Comparison of ENCODE assay signal across 8 cellular contexts in the genomic region with DNA sequence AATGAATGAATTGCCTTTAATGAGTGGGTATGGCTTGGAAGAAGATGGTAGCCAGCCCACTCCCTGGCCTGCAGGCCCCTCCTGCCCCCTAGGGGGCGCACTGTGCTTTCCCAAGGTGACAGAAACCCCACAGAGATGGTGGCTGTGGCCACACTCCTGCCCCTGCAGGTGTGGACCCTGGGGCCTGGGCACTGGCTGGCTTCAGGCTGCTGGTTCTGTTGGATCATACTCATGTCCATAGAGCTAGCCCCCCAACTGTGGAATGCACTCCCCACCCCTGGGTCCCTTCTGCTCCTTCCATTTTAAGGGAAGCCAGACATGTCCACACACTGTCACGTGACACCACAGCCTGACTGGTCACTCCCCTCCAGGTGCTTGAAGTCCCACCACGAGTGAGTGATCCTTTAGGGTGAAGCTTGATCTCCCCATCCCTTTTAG. TPM values are rescaled to one million over a fixed set of nuclear protein-coding genes. Genes with fewer than 3 reads are reported as not detected.
DNase-seq lines count a peak whose midpoint lies in the region; ATAC-seq and TF ChIP-seq lines count a peak whose summit lies in the region.

No MANE protein-coding gene starts in this region.

- H3K27ac ChIP-seq in CD4-positive, CD25-positive, alpha-beta regulatory T cell (ENCODE audit: insufficient read depth, low read length, poor library complexity, severe bottlenecking), result no peak overlapping the region
- peak overlapping the region; percentile 95 for H3K27ac ChIP-seq in skeletal muscle tissue (ENCODE audit: low read depth, low read length)

- H3K4me3 Mint-ChIP-seq in CD4-positive, CD25-positive, alpha-beta regulatory T cell, result no peak overlapping the region

- peak; percentile 78 for TF ChIP-seq CTCF in foreskin fibroblast (IDR thresholded peaks at IDR 0.05; ENCODE audit: low read depth, low read length)

- peaks cover 0 to 2% (median 0%) of the 10 kb centered on the region in 4 donors for H3K4me1 Mint-ChIP-seq in CD4-positive, CD25-positive, alpha-beta regulatory T cell

- no peaks in the 10 kb centered on the region for H3K36me3 Mint-ChIP-seq in CD4-positive, CD25-positive, alpha-beta regulatory T cell

- H3K9me3 ChIP-seq in CD4-positive, CD25-positive, alpha-beta regulatory T cell (ENCODE audit: control insufficient read depth in 2 of 2, low read length in 2 of 2), result no peaks in the 10 kb centered on the region
- no peaks in the 10 kb centered on the region for H3K9me3 ChIP-seq in skeletal muscle tissue (ENCODE audit: control insufficient read depth in 3 of 3, low read length in 3 of 3)

- H3K9me3 Mint-ChIP-seq in CD4-positive, CD25-positive, alpha-beta regulatory T cell, result no peaks in the 10 kb centered on the region

- no peak overlapping the region for H3K27ac Mint-ChIP-seq in CD4-positive, CD25-positive, alpha-beta regulatory T cell

- peak in 1 of 2 donors; percentile 41 for ATAC-seq in CD4-positive, CD25-positive, alpha-beta regulatory T cell (ENCODE audit: low read depth in 2 of 2)
- peak; percentile 79 for ATAC-seq in GM19452 (IDR thresholded peaks at IDR 0.05; ENCODE audit: unreplicated experiment)
- no peak for ATAC-seq in HG02884 (IDR thresholded peaks at IDR 0.05; ENCODE audit: unreplicated experiment)

- H3K27me3 Mint-ChIP-seq in CD4-positive, CD25-positive, alpha-beta regulatory T cell, result peaks cover 11% of the 10 kb centered on the region

- no peaks in the 10 kb centered on the region for H3K27me3 ChIP-seq in CD4-positive, CD25-positive, alpha-beta regulatory T cell (ENCODE audit: control insufficient read depth, insufficient read depth, low read length)
- H3K27me3 ChIP-seq in skeletal muscle tissue (ENCODE audit: control insufficient read depth in 3 of 3, insufficient read depth in 3 of 3, low read length in 3 of 3), result no peaks in the 10 kb centered on the region

- peak overlapping the region in 1 of 3 donors; percentile 43 for H3K9ac ChIP-seq in skeletal muscle tissue (ENCODE audit: low read depth in 1 of 3, low read length in 3 of 3)

- no peaks in the 10 kb centered on the region for H3K4me1 ChIP-seq in CD4-positive, CD25-positive, alpha-beta regulatory T cell (ENCODE audit: control insufficient read depth, insufficient read depth, low read length, poor library complexity, severe bottlenecking)
- H3K4me1 ChIP-seq in skeletal muscle tissue (ENCODE audit: control insufficient read depth in 3 of 3, insufficient read depth in 3 of 3, low read length in 3 of 3), result peaks cover 0 to 62% (median 59%) of the 10 kb centered on the region in 3 donors

- DNase-seq in CD4-positive, CD25-positive, alpha-beta regulatory T cell, result peak in 2 of 3 donors; percentile 19 to 48
- peak; percentile 10 for DNase-seq in NCI-H146 treated with DMSO at 0.1 percent for 48 hours (lab: John Stamatoyannopoulos, UW; ENCODE audit: unreplicated experiment)
- DNase-seq in activated T-cell treated with anti-CD3 and anti-CD28 coated beads, Interleukin-2, amount 50 U/mL, for 1 hour, result peak; percentile 50
- DNase-seq in foreskin fibroblast, result peak; percentile 28 to 69
- DNase-seq in stimulated activated naive CD4-positive, alpha-beta T cell treated with Interleukin-2 at 50 U/mL for 16 hours (lab: John Stamatoyannopoulos, UW), result no peak

- no peaks in the 10 kb centered on the region for H3K36me3 ChIP-seq in CD4-positive, CD25-positive, alpha-beta regulatory T cell (ENCODE audit: control insufficient read depth, insufficient read depth, low read length)
- H3K36me3 ChIP-seq in skeletal muscle tissue (ENCODE audit: control insufficient read depth in 3 of 3, insufficient read depth in 3 of 3, low read length in 3 of 3), result peaks cover 0 to 2% (median 0%) of the 10 kb centered on the region in 3 donors

- H3K4me3 ChIP-seq in CD4-positive, CD25-positive, alpha-beta regulatory T cell (ENCODE audit: low read depth, low read length), result no peak overlapping the region
- no peak overlapping the region for H3K4me3 ChIP-seq in foreskin fibroblast (ENCODE audit: low read depth in 1 of 2, low read length in 2 of 2)
- H3K4me3 ChIP-seq in skeletal muscle tissue (ENCODE audit: low read length in 3 of 3), result peak overlapping the region in 1 of 3 donors; percentile 22

RNA-seq across cellular contexts. Expression of a gene that starts 44.8 kb away (rescaled TPM):
- 1.8 TPM for total RNA-seq in CD4-positive, CD25-positive, alpha-beta regulatory T cell
- polyA plus RNA-seq in CD4-positive, CD25-positive, alpha-beta regulatory T cell, result under 1 TPM; 0.25 to 0.94 (median 0.66) TPM
- 20.9 TPM for total RNA-seq in skeletal muscle tissue

RNA-seq across cellular contexts. Expression of a gene that starts 53.3 kb away (rescaled TPM):
- total RNA-seq in CD4-positive, CD25-positive, alpha-beta regulatory T cell, result 60.2 TPM
- 10 to 100 TPM; 15.5 to 18.6 (median 17.2) TPM for polyA plus RNA-seq in CD4-positive, CD25-positive, alpha-beta regulatory T cell
- total RNA-seq in skeletal muscle tissue, result 9.9 TPM
